Comparison of ENCODE assay signal across 9 cellular contexts in the genomic region with DNA sequence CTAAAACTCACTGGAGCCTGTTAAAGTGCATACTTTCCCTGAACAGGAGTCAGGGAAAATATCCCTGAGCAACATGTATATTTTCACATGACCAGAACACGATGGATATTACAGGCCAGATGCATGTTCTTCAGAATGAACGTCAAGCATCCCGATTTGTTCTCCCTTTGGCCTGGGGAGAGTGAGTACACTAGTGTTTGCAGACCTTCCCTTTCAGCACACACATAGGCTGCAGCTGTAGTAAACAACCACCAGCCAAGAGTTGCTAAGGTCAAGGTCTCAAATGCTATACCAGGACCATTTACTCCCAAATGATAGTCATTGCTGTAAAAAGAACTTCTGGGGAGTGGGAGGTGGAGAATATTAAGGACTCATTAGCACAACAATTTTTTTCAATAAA. TPM values are rescaled to one million over a fixed set of nuclear protein-coding genes. Genes with fewer than 3 reads are reported as not detected.
A peak's percentile ranks its signal among the peaks of the same experiment; 100 is the strongest.
DNase-seq lines count a peak whose midpoint lies in the region; ATAC-seq, FAIRE-seq and TF ChIP-seq lines count a peak whose summit lies in the region.
"Had no signal": no experiment of that assay in that cellular context is flagged by ENCODE, and none has a peak within 500 bp of the region (broad histone marks: within the 10 kb centered on the region; RNA-seq: fewer than 3 reads in every experiment).

No MANE protein-coding gene starts in this region.

- no peaks in the 10 kb centered on the region for H4K20me1 ChIP-seq in HepG2 (ENCODE audit: insufficient read depth, low read length)

- H3K4me3 Mint-ChIP-seq in activated CD8-positive, alpha-beta memory T cell treated with anti-CD3 and anti-CD28 coated beads, Interleukin-2, amount 10 ng/mL, durations not matched to agents 7 days and 5 days, result peak overlapping the region; percentile 56
- peak overlapping the region; percentile 51 for H3K4me3 Mint-ChIP-seq in activated CD4-positive, alpha-beta memory T cell treated with anti-CD3 and anti-CD28 coated beads, Interleukin-2, amount 10 ng/mL, durations not matched to agents 7 days and 5 days
- no peak overlapping the region for H3K4me3 Mint-ChIP-seq in stimulated activated effector memory CD8-positive, alpha-beta T cell treated with anti-CD3 and anti-CD28 coated beads, Interleukin-12 subunit alpha, Interleukin-12 subunit beta, amount 100 ng/mL, for 72 hours

- ATAC-seq in activated CD8-positive, alpha-beta memory T cell treated with anti-CD3 and anti-CD28 coated beads, Interleukin-2, amount 10 ng/mL, durations not matched to agents 7 days and 5 days, result no peak
- ATAC-seq in HepG2 (peak; percentile 57), GM21360 (IDR thresholded peaks at IDR 0.05; ENCODE audit: unreplicated experiment) (no peak)
- ATAC-seq in stimulated activated effector memory CD8-positive, alpha-beta T cell treated with anti-CD3 and anti-CD28 coated beads, Interleukin-12 subunit alpha, Interleukin-12 subunit beta, amount 100 ng/mL, for 72 hours, result no peak

- peaks cover 5% of the 10 kb centered on the region for H3K79me2 ChIP-seq in HepG2 (ENCODE audit: insufficient read depth, low read length)

- TF ChIP-seq CTCF in HepG2 (CRISPR knock-in tag; IDR thresholded peaks at IDR 0.05) (no peak), GM10266 (IDR thresholded peaks at IDR 0.05; ENCODE audit: control insufficient read depth, insufficient read depth, low read depth, missing control alignments) (no peak)

- TF ChIP-seq EP300 in HepG2 (IDR thresholded peaks at IDR 0.05; ENCODE audit: low read depth in 2 of 2, low read length in 2 of 2) (peak in 1 of 2 experiments; percentile 41; a peak in 1 of 4 replicates), HepG2 (CRISPR knock-in tag; IDR thresholded peaks at IDR 0.05; ENCODE audit: borderline replicate concordance) (no peak)

- H3K4me3 ChIP-seq in HepG2 (replicated peaks in 1 of 3; ENCODE audit: insufficient read depth in 1 of 3, low read depth in 2 of 3, low read length in 3 of 3), result no peak overlapping the region

- H2AFZ ChIP-seq in HepG2 (ENCODE audit: low read length), result no peak overlapping the region

- CTCF ChIA-PET in activated CD8-positive, alpha-beta memory T cell treated with anti-CD3 and anti-CD28 coated beads, Interleukin-2, amount 10 ng/mL, durations not matched to agents 7 days and 5 days (lab: Charles Lee), result interaction anchor here (1.2 to 3.2 kb wide), 4 partner anchors 58 to 156 kb away, joined by 3 to 30 read pairs (median 4); no protein-coding TSS in a partner anchor
- CTCF ChIA-PET in activated CD4-positive, alpha-beta memory T cell treated with anti-CD3 and anti-CD28 coated beads, Interleukin-2, amount 10 ng/mL, durations not matched to agents 7 days and 5 days (lab: Charles Lee), result interaction anchor here (11.3 kb wide), 1 partner anchor 156 kb away, joined by 76 read pairs; no protein-coding TSS in a partner anchor
- CTCF ChIA-PET in HepG2 (lab: Yijun Ruan, JAX; ENCODE audit: low intra/inter-chr PET ratio, low total read pairs), result no interaction called here

- H3K36me3 ChIP-seq in HepG2 (replicated peaks in 1 of 2; ENCODE audit: control insufficient read depth in 1 of 2, insufficient read depth in 2 of 2, low read length in 2 of 2), result no peaks in the 10 kb centered on the region
- H3K36me3 ChIP-seq: esophagus squamous epithelium had no signal

- H3K9ac ChIP-seq in HepG2 (ENCODE audit: insufficient read depth, low read depth, low read length), result no peak overlapping the region

- H3K4me1 ChIP-seq in HepG2 (ENCODE audit: insufficient read depth, low read length), result peaks cover 55% of the 10 kb centered on the region

- no TSS peak for BruUV-seq in HepG2 (replicated peaks; lab: Mats Ljungman, UMichigan)

- peak overlapping the region; percentile 70; the same call in 1 of the 2 replicates for H3K4me2 ChIP-seq in HepG2 (ENCODE audit: low read depth, low read length)

- H3K27ac Mint-ChIP-seq in activated CD8-positive, alpha-beta memory T cell treated with anti-CD3 and anti-CD28 coated beads, Interleukin-2, amount 10 ng/mL, durations not matched to agents 7 days and 5 days, result peak overlapping the region; percentile 91
- H3K27ac Mint-ChIP-seq in activated CD4-positive, alpha-beta memory T cell treated with anti-CD3 and anti-CD28 coated beads, Interleukin-2, amount 10 ng/mL, durations not matched to agents 7 days and 5 days, result peak overlapping the region; percentile 100
- peak overlapping the region; percentile 26 for H3K27ac Mint-ChIP-seq in stimulated activated effector memory CD8-positive, alpha-beta T cell treated with anti-CD3 and anti-CD28 coated beads, Interleukin-12 subunit alpha, Interleukin-12 subunit beta, amount 100 ng/mL, for 72 hours

- TF ChIP-seq POLR2A in HepG2 (IDR thresholded peaks at IDR 0.05; ENCODE audit: insufficient read depth in 1 of 2, low read depth in 2 of 2, low read length in 2 of 2), result no peak

- H3K27me3 Mint-ChIP-seq in activated CD8-positive, alpha-beta memory T cell treated with anti-CD3 and anti-CD28 coated beads, Interleukin-2, amount 10 ng/mL, durations not matched to agents 7 days and 5 days, result no peaks in the 10 kb centered on the region
- no peaks in the 10 kb centered on the region for H3K27me3 Mint-ChIP-seq in activated CD4-positive, alpha-beta memory T cell treated with anti-CD3 and anti-CD28 coated beads, Interleukin-2, amount 10 ng/mL, durations not matched to agents 7 days and 5 days

- no peak for TF ChIP-seq RAD21 in HepG2 (CRISPR knock-in tag; IDR thresholded peaks at IDR 0.05)

- H3K9me3 Mint-ChIP-seq in activated CD8-positive, alpha-beta memory T cell treated with anti-CD3 and anti-CD28 coated beads, Interleukin-2, amount 10 ng/mL, durations not matched to agents 7 days and 5 days (ENCODE audit: low read depth), result no peaks in the 10 kb centered on the region
- no peaks in the 10 kb centered on the region for H3K9me3 Mint-ChIP-seq in activated CD4-positive, alpha-beta memory T cell treated with anti-CD3 and anti-CD28 coated beads, Interleukin-2, amount 10 ng/mL, durations not matched to agents 7 days and 5 days
- H3K9me3 Mint-ChIP-seq in stimulated activated effector memory CD8-positive, alpha-beta T cell treated with anti-CD3 and anti-CD28 coated beads, Interleukin-12 subunit alpha, Interleukin-12 subunit beta, amount 100 ng/mL, for 72 hours, result no peaks in the 10 kb centered on the region

- DNase-seq in activated CD8-positive, alpha-beta memory T cell treated with anti-CD3 and anti-CD28 coated beads, Interleukin-2, amount 10 ng/mL, durations not matched to agents 7 days and 5 days, result no peak
- DNase-seq in activated CD8-positive, alpha-beta memory T cell treated with anti-CD3 and anti-CD28 coated beads for 24 hours, result no peak
- DNase-seq in activated CD4-positive, alpha-beta memory T cell treated with anti-CD3 and anti-CD28 coated beads, Interleukin-2, amount 10 ng/mL, durations not matched to agents 7 days and 5 days, result no peak
- peak; percentile 58 for DNase-seq in HepG2 (ENCODE audit: low spot score)
- no peak for DNase-seq in stimulated activated effector memory CD8-positive, alpha-beta T cell treated with anti-CD3 and anti-CD28 coated beads, Interleukin-12 subunit alpha, Interleukin-12 subunit beta, amount 100 ng/mL, for 72 hours (ENCODE audit: low spot score in 2 of 2)
- no peak for DNase-seq in GM10266 (ENCODE audit: extremely low spot score)
- no peak for DNase-seq in anterior cingulate cortex (lab: John Stamatoyannopoulos, UW)
- DNase-seq: esophagus squamous epithelium had no signal

- H3K27me3 ChIP-seq in HepG2 (ENCODE audit: control insufficient read depth in 1 of 2, insufficient read depth in 2 of 2, low read length in 2 of 2), result peaks cover 0 to 22% of the 10 kb centered on the region in 2 experiments; a peak in 1 of 5 replicates

- POLR2A ChIA-PET in activated CD4-positive, alpha-beta memory T cell treated with anti-CD3 and anti-CD28 coated beads, Interleukin-2, amount 10 ng/mL, durations not matched to agents 7 days and 5 days (lab: Charles Lee), result interaction anchor here (0.8 to 8.1 kb wide), 11 partner anchors 14 to 364 kb away, joined by 3 to 146 read pairs (median 25); no protein-coding TSS in a partner anchor
- POLR2A ChIA-PET in HepG2 (lab: Yijun Ruan, JAX), result no interaction called here

- peaks cover 2% of the 10 kb centered on the region for H3K36me3 Mint-ChIP-seq in activated CD8-positive, alpha-beta memory T cell treated with anti-CD3 and anti-CD28 coated beads, Interleukin-2, amount 10 ng/mL, durations not matched to agents 7 days and 5 days
- H3K36me3 Mint-ChIP-seq in activated CD4-positive, alpha-beta memory T cell treated with anti-CD3 and anti-CD28 coated beads, Interleukin-2, amount 10 ng/mL, durations not matched to agents 7 days and 5 days (ENCODE audit: low read depth), result peaks cover 11% of the 10 kb centered on the region
- peaks cover 14% of the 10 kb centered on the region for H3K36me3 Mint-ChIP-seq in stimulated activated effector memory CD8-positive, alpha-beta T cell treated with anti-CD3 and anti-CD28 coated beads, Interleukin-12 subunit alpha, Interleukin-12 subunit beta, amount 100 ng/mL, for 72 hours

- intact Hi-C loops in HepG2 (cut with micrococcal nuclease; ENCODE audit: unreplicated experiment), result loop anchor here (5.0 to 10.0 kb wide), 3 partner anchors 96 to 296 kb away; no protein-coding TSS in a partner anchor

- 13% methylated on average over 3 of the region's 3 CpGs for WGBS in HepG2 (ENCODE audit: low lambda C conversion rate)

- H3K9me3 ChIP-seq in HepG2 (ENCODE audit: low read length), result no peaks in the 10 kb centered on the region
- H3K9me3 ChIP-seq: esophagus squamous epithelium had no signal

- H3K27ac ChIP-seq in HepG2 (ENCODE audit: extremely low read length, insufficient read depth, low read length), result no peak overlapping the region

- peaks cover 48% of the 10 kb centered on the region for H3K4me1 Mint-ChIP-seq in activated CD8-positive, alpha-beta memory T cell treated with anti-CD3 and anti-CD28 coated beads, Interleukin-2, amount 10 ng/mL, durations not matched to agents 7 days and 5 days
- H3K4me1 Mint-ChIP-seq in activated CD4-positive, alpha-beta memory T cell treated with anti-CD3 and anti-CD28 coated beads, Interleukin-2, amount 10 ng/mL, durations not matched to agents 7 days and 5 days, result peaks cover 50% of the 10 kb centered on the region
- peaks cover 37% of the 10 kb centered on the region for H3K4me1 Mint-ChIP-seq in stimulated activated effector memory CD8-positive, alpha-beta T cell treated with anti-CD3 and anti-CD28 coated beads, Interleukin-12 subunit alpha, Interleukin-12 subunit beta, amount 100 ng/mL, for 72 hours

- in situ Hi-C loops in HepG2 (cut with HindIII; ENCODE audit: extremely low pct_ligation_motif_present, low pct_unique_long_range_greater_than_20kb), result no loop called here

- peak; percentile 84 for FAIRE-seq in HepG2 (lab: Jason Lieb, UNC)

RNA-seq across cellular contexts. Expression of a gene that starts 3.0 kb away (rescaled TPM):
- 10 to 100 TPM; 15.6 to 28.1 TPM for total RNA-seq in activated CD8-positive, alpha-beta memory T cell treated with anti-CD3 and anti-CD28 coated beads, Interleukin-2, amount 10 ng/mL, durations not matched to agents 7 days and 5 days
- 10 to 100 TPM; 32.7 to 33.5 TPM for total RNA-seq in activated CD4-positive, alpha-beta memory T cell treated with anti-CD3 and anti-CD28 coated beads, Interleukin-2, amount 10 ng/mL, durations not matched to agents 7 days and 5 days
- 0.66 and 1.2 TPM in 2 replicates for total RNA-seq in HepG2 (2016; rRNA removed; fragmentation: Illumina TruSeq; extraction: Trizol)
- 0.35 and 0.40 TPM in 2 replicates for total RNA-seq in HepG2 (2016; cell fraction: cytosol; rRNA removed; fragmentation: Illumina TruSeq; extraction: Trizol; ENCODE audit: low read depth)
- 0.63 and 0.85 TPM in 2 replicates for total RNA-seq in HepG2 (2016; cell fraction: insoluble cytoplasmic fraction; rRNA removed; fragmentation: Illumina TruSeq; extraction: Trizol)
- total RNA-seq in HepG2 (2016; cell fraction: membrane; rRNA removed; fragmentation: Illumina TruSeq; extraction: Trizol), result 0.19 and 0.24 TPM in 2 replicates
- 1.3 and 1.4 TPM in 2 replicates for total RNA-seq in HepG2 (2016; cell fraction: nucleus; rRNA removed; fragmentation: Illumina TruSeq; extraction: Trizol)
- polyA plus RNA-seq in HepG2 (2011; rRNA removed), result 1.0 and 1.5 TPM in 2 replicates
- polyA plus RNA-seq in HepG2 (2011; cell fraction: cytosol; rRNA removed), result 0.38 and 0.64 TPM in 2 replicates
- 1.6 and 1.8 TPM in 2 replicates for polyA plus RNA-seq in HepG2 (2011; cell fraction: nucleus; rRNA removed)
- polyA plus RNA-seq in HepG2 (2012), result 1.9 and 4.0 TPM in 2 replicates
- polyA plus RNA-seq in HepG2 (2016; cell fraction: cytosol; fragmentation: Illumina TruSeq; extraction: Trizol; ENCODE audit: low read depth), result 0.11 and 0.14 TPM in 2 replicates
- 0.47 and 0.63 TPM in 2 replicates for polyA plus RNA-seq in HepG2 (2016; cell fraction: insoluble cytoplasmic fraction; fragmentation: Illumina TruSeq; extraction: Trizol; ENCODE audit: low read depth)
- polyA plus RNA-seq in HepG2 (2016; cell fraction: membrane; fragmentation: Illumina TruSeq; extraction: Trizol; ENCODE audit: low read depth), result 0.07 and 0.13 TPM in 2 replicates
- polyA plus RNA-seq in HepG2 (2016; cell fraction: nucleus; fragmentation: Illumina TruSeq; extraction: Trizol; ENCODE audit: insufficient read depth, low read depth), result 0.59 and 0.63 TPM in 2 replicates
- polyA minus RNA-seq in HepG2 (2011; rRNA and poly(A)+ RNA removed; ENCODE audit: low replicate concordance), result 13.2 and 77.0 TPM in 2 replicates
- 1.7 and 1.8 TPM in 2 replicates for polyA minus RNA-seq in HepG2 (2011; cell fraction: cytosol; rRNA and poly(A)+ RNA removed)
- 7.0 and 8.9 TPM in 2 replicates for polyA minus RNA-seq in HepG2 (2011; cell fraction: nucleus; rRNA and poly(A)+ RNA removed)

Comparison
In these comparisons a context has a peak if more than half of its experiments do, and no peak if none do; other contexts are left out.
1. H3K27ac Mint-ChIP-seq: peak in every context shown above with its lines; median percentile 100 in activated CD4-positive, alpha-beta memory T cell treated with anti-CD3 and anti-CD28 coated beads, Interleukin-2, amount 10 ng/mL, durations not matched to agents 7 days and 5 days; 91 in activated CD8-positive, alpha-beta memory T cell treated with anti-CD3 and anti-CD28 coated beads, Interleukin-2, amount 10 ng/mL, durations not matched to agents 7 days and 5 days; 26 in stimulated activated effector memory CD8-positive, alpha-beta T cell treated with anti-CD3 and anti-CD28 coated beads, Interleukin-12 subunit alpha, Interleukin-12 subunit beta, amount 100 ng/mL, for 72 hours.
2. RNA of a gene that starts 3.0 kb away (total RNA-seq): 32.7 to 33.5 TPM in activated CD4-positive, alpha-beta memory T cell treated with anti-CD3 and anti-CD28 coated beads, Interleukin-2, amount 10 ng/mL, durations not matched to agents 7 days and 5 days and 15.6 to 28.1 TPM in activated CD8-positive, alpha-beta memory T cell treated with anti-CD3 and anti-CD28 coated beads, Interleukin-2, amount 10 ng/mL, durations not matched to agents 7 days and 5 days; 0.19 to 1.4 TPM in HepG2; every median in the first group is over 4 times any median in the second.